In the genomic region with DNA sequence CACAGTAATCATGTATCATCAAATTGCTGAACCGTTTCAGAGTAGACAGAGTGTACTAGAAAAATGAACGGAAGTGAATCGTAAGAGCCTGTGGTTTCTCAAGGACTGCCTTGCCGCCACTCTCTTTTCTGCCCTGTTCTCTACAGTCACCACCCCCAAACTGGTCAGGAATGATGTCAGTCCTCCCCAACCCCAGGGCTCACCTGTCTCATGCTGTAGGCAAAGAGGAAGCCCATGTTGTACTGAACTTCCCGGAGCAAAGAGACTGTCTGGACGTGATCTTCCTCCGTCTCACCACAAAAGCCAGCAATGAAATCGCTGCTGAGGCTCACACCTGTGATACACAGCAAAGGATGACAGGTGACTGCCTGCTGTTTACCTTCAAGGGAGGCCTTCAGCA, we compare ENCODE assay signal across 10 cellular contexts. TPM values are rescaled to one million over a fixed set of nuclear protein-coding genes. Genes with fewer than 3 reads are reported as not detected.
A peak's percentile ranks its signal among the peaks of the same experiment; 100 is the strongest.
DNase-seq lines count a peak whose midpoint lies in the region; ATAC-seq lines count a peak whose summit lies in the region.
"Had no signal": no experiment of that assay in that cellular context is flagged by ENCODE, and none has a peak within 500 bp of the region (broad histone marks: within the 10 kb centered on the region; RNA-seq: fewer than 3 reads in every experiment).

No MANE protein-coding gene starts in this region.

- peak overlapping the region; percentile 79 to 97 (median 93) for H3K4me2 ChIP-seq in BLaER1 treated with 17β-estradiol and CSF1 and Interleukin-3, amounts not matched to agents 10 nM and 100 nM

- no peaks in the 10 kb centered on the region for H3K27me3 ChIP-seq in BLaER1 treated with 17β-estradiol and CSF1 and Interleukin-3, amounts not matched to agents 10 nM and 100 nM

- peaks cover 0 to 11% (median 0%) of the 10 kb centered on the region in 11 experiments; a peak in 2 of 22 replicates for H4K20me1 ChIP-seq in BLaER1 treated with 17β-estradiol and CSF1 and Interleukin-3, amounts not matched to agents 10 nM and 100 nM

- H3K4me1 ChIP-seq in BLaER1 treated with 17β-estradiol and CSF1 and Interleukin-3, amounts not matched to agents 10 nM and 100 nM = peaks cover 36 to 53% (median 43%) of the 10 kb centered on the region in 10 experiments

- DNase-seq in NCI-H510A (lab: John Stamatoyannopoulos, UW) (peak; percentile 36), renal cortical epithelial cell (ENCODE audit: low read depth) (peak; percentile 81), amniotic stem cell (lab: John Stamatoyannopoulos, UW) (no peak), retina (no peak), DMS 273 treated with DMSO at 0.1 percent for 48 hours (lab: John Stamatoyannopoulos, UW) (no peak)
- DNase-seq in activated T-helper 1 cell treated with anti-CD3 and anti-CD28 coated beads, Interleukin-2, amount 50 U/mL, for 16 hours (ENCODE audit: low read depth in 1 of 2, low spot score in 1 of 2) = peak; percentile 34 to 45
- DNase-seq: Kasumi-1 had no signal

- H3K36me3 ChIP-seq in BLaER1 treated with 17β-estradiol and CSF1 and Interleukin-3, amounts not matched to agents 10 nM and 100 nM = peaks cover 70 to 88% (median 75%) of the 10 kb centered on the region in 11 experiments

- peak overlapping the region in 6 of 10 experiments; percentile 18 to 50 (median 36); a peak in 10 of 20 replicates for H3K4me3 ChIP-seq in BLaER1 treated with 17β-estradiol and CSF1 and Interleukin-3, amounts not matched to agents 10 nM and 100 nM

- ATAC-seq in GM19455 (IDR thresholded peaks at IDR 0.05; ENCODE audit: unreplicated experiment) = no peak

- H3K9me3 ChIP-seq in BLaER1 treated with 17β-estradiol and CSF1 and Interleukin-3, amounts not matched to agents 10 nM and 100 nM (replicated peaks in 1 of 11) = peaks cover 0 to 8% (median 6%) of the 10 kb centered on the region in 11 experiments; a peak in 10 of 22 replicates

- H3K27ac ChIP-seq in BLaER1 treated with 17β-estradiol and CSF1 and Interleukin-3, amounts not matched to agents 10 nM and 100 nM = peak overlapping the region; percentile 57 to 85 (median 76); a peak in 20 of 22 replicates
- H3K27ac ChIP-seq: C4-2B had no signal

- peak overlapping the region; percentile 6 to 75 (median 45); a peak in 14 of 22 replicates for H3K9ac ChIP-seq in BLaER1 treated with 17β-estradiol and CSF1 and Interleukin-3, amounts not matched to agents 10 nM and 100 nM

RNA-seq across cellular contexts. Expression of a gene that starts 31.0 kb away (rescaled TPM):
- total RNA-seq in renal cortical epithelial cell = 24.4 and 41.7 TPM in 2 replicates

Comparison
In these comparisons a context has a peak if more than half of its experiments do, and no peak if none do; other contexts are left out.
1. DNase-seq: peak in NCI-H510A (single experiment), activated T-helper 1 cell treated with anti-CD3 and anti-CD28 coated beads, Interleukin-2, amount 50 U/mL, for 16 hours (2 of 2) and renal cortical epithelial cell (single experiment); none in amniotic stem cell (single experiment), retina (single experiment) and DMS 273 treated with DMSO at 0.1 percent for 48 hours (single experiment).